Comparison of ENCODE assay signal across 8 cellular contexts in the genomic region with DNA sequence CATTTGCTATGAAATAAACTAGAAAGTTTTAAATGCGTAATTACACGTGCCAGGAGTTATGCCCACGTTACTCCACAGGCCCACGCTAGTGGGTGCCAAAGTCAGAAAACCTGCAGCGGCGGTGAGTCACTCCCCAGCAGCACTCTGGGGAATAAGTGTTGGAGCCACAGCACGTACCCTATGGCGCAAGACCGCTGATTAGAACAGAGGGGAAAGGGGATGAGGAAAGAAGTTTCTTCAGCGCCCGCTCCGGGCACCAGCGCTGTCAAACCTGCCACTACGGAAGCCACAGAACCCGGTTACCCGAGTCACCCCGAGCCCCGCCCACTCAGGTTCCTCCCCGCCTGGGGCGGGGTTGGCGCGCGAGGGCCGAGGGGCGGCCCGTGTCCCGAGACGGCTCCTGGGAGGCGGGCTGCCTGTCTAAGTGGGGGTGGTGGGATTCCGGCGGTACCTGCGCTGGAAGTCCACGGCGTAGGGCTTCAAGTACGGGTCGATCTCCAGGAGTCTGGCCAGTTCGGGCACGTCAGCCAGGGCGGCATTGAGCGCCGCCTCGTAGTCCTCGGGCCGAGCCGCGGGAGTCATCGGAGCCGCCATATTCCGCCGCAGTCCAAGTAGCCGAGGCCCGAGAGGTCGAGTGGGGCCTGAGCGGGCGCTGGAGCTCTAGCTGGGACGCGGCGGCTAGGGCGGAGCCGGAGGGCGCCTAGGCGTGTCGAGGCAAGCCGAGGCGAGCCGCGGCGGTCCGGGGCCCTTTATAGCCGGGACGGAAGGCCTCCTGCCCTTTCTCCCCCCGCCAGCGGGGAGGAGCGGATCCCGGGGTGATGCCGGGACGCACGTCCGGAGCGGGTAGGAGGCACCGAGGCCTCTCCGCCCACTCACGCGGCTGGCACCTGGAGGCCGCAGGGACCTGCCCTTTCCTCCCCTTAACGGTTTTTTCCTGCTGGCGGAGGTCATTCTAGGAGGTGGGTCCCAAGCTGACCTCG. TPM values are rescaled to one million over a fixed set of nuclear protein-coding genes. Genes with fewer than 3 reads are reported as not detected.
DNase-seq lines count a peak whose midpoint lies in the region; TF ChIP-seq lines count a peak whose summit lies in the region.

A gene (minus strand): TSS at position 722 of the 980 bp plus-strand sequence. CDS start 128 bp downstream, at position 594.

- H3K79me2 ChIP-seq in neural cell (replicated peaks; ENCODE audit: insufficient read depth, low read length) = no peaks in the 10 kb centered on the region

- H3K36me3 ChIP-seq in ES-I3 (ENCODE audit: insufficient read depth, low read length) (peaks cover 5% of the 10 kb centered on the region; the same call in 1 of the 2 replicates), neural cell (ENCODE audit: insufficient read depth, low read length) (no peaks in the 10 kb centered on the region), stomach (peaks cover 0 to 4% (median 0%) of the 10 kb centered on the region in 4 donors)

- TF ChIP-seq CTCF in LNCAP (IDR thresholded peaks at IDR 0.05) = peak; percentile 42
- peak; percentile 52 for TF ChIP-seq CTCF in fibroblast of villous mesenchyme (IDR thresholded peaks at IDR 0.05; ENCODE audit: insufficient read depth, low read depth, low read length)
- TF ChIP-seq CTCF in neural cell (IDR thresholded peaks at IDR 0.05; ENCODE audit: poor library complexity, severe bottlenecking) = peak; percentile 64
- peak in 3 of 7 experiments; percentile 26 to 41 (median 29) for TF ChIP-seq CTCF in stomach (IDR thresholded peaks at IDR 0.05)

- H4K20me1 ChIP-seq in neural cell (ENCODE audit: insufficient read depth) = no peaks in the 10 kb centered on the region

- DNase-seq in GOT3 (lab: John Stamatoyannopoulos, UW) (peak; percentile 91), SHP77 (lab: John Stamatoyannopoulos, UW) (peak; percentile 87 to 90), fibroblast of villous mesenchyme (ENCODE audit: low read depth) (peak; percentile 98), stomach (peak; percentile 93)
- DNase-seq in activated effector memory CD4-positive, alpha-beta T cell treated with anti-CD3 and anti-CD28 coated beads, Interleukin-2, amount 50 U/mL, for 16 hours = peak; percentile 96

- H3K27me3 ChIP-seq in neural cell (ENCODE audit: insufficient read depth, low read depth, low read length) (no peaks in the 10 kb centered on the region), stomach (no peaks in the 10 kb centered on the region)

- peak; percentile 64 for TF ChIP-seq RAD21 in neural cell (conservative IDR thresholded peaks at IDR 0.05)

- no peaks in the 10 kb centered on the region for H3F3A ChIP-seq in neural cell (ENCODE audit: insufficient read depth, low read length, poor library complexity, severe bottlenecking)

- peak within 1 kb of the TSS; percentile 81 for H3K4me2 ChIP-seq in neural cell (ENCODE audit: low read length)

- peak; percentile 63 for TF ChIP-seq EP300 in neural cell (conservative IDR thresholded peaks at IDR 0.05; ENCODE audit: poor library complexity, severe bottlenecking)
- TF ChIP-seq EP300 in stomach (IDR thresholded peaks at IDR 0.05) = peak; percentile 38

- intact Hi-C loops in stomach (cut with DNase I; ENCODE audit: low total_unique reads) = no loop called here

- H3K9me2 ChIP-seq in neural cell (ENCODE audit: insufficient read depth, low read length) = no peaks in the 10 kb centered on the region

- 0 to 1% (median 0%) methylated on average over 44 to 88 of the region's 88 CpGs for WGBS in stomach, 5 donors

- peak within 1 kb of the TSS; percentile 90 for H3K9ac ChIP-seq in ES-I3 (ENCODE audit: low read depth, low read length)
- H3K9ac ChIP-seq in neural cell (ENCODE audit: low read length) = peak within 1 kb of the TSS; percentile 83

- peak within 1 kb of the TSS; percentile 79 for H3K27ac ChIP-seq in neural cell (ENCODE audit: low read length)
- H3K27ac ChIP-seq in stomach = peak within 1 kb of the TSS; percentile 97 to 99 (median 98)

- H3K9me3 ChIP-seq in ES-I3 (ENCODE audit: control insufficient read depth, insufficient read depth, low read length) = no peaks in the 10 kb centered on the region; the same call in 1 of the 2 replicates
- H3K9me3 ChIP-seq in neural cell (ENCODE audit: low read length) = no peaks in the 10 kb centered on the region
- H3K9me3 ChIP-seq in stomach = no peaks in the 10 kb centered on the region

- H3K4me1 ChIP-seq in ES-I3 (ENCODE audit: insufficient read depth, low read length) (peaks cover 15% of the 10 kb centered on the region; the same call in 1 of the 2 replicates), stomach (peaks cover 5 to 41% (median 19%) of the 10 kb centered on the region in 4 donors)

- peak within 1 kb of the TSS; percentile 76 for H3K4me3 ChIP-seq in fibroblast of villous mesenchyme (ENCODE audit: low read depth, low read length)
- H3K4me3 ChIP-seq in neural cell (ENCODE audit: low read length) = peak within 1 kb of the TSS; percentile 87
- peak within 1 kb of the TSS; percentile 52 to 73 (median 62) for H3K4me3 ChIP-seq in stomach

- TF ChIP-seq POLR2A in stomach (IDR thresholded peaks at IDR 0.05) = peak in 2 of 4 donors; percentile 33 to 68

- peak within 1 kb of the TSS; percentile 92 for H2AFZ ChIP-seq in neural cell (ENCODE audit: low read depth, low read length)

TF ChIP-seq in neural cell, 6 proteins besides CTCF, POLR2A, EP300 and RAD21:
- peak; percentile 55 for TF ChIP-seq MXI1 (conservative IDR thresholded peaks at IDR 0.05; ENCODE audit: poor library complexity, severe bottlenecking)
- no peak for TF ChIP-seq TAF1 (IDR thresholded peaks at IDR 0.05; ENCODE audit: low read depth)
- TF ChIP-seq POLR2AphosphoS5 (IDR thresholded peaks at IDR 0.05) = peak; percentile 65
- TF ChIP-seq, protein P1, sequence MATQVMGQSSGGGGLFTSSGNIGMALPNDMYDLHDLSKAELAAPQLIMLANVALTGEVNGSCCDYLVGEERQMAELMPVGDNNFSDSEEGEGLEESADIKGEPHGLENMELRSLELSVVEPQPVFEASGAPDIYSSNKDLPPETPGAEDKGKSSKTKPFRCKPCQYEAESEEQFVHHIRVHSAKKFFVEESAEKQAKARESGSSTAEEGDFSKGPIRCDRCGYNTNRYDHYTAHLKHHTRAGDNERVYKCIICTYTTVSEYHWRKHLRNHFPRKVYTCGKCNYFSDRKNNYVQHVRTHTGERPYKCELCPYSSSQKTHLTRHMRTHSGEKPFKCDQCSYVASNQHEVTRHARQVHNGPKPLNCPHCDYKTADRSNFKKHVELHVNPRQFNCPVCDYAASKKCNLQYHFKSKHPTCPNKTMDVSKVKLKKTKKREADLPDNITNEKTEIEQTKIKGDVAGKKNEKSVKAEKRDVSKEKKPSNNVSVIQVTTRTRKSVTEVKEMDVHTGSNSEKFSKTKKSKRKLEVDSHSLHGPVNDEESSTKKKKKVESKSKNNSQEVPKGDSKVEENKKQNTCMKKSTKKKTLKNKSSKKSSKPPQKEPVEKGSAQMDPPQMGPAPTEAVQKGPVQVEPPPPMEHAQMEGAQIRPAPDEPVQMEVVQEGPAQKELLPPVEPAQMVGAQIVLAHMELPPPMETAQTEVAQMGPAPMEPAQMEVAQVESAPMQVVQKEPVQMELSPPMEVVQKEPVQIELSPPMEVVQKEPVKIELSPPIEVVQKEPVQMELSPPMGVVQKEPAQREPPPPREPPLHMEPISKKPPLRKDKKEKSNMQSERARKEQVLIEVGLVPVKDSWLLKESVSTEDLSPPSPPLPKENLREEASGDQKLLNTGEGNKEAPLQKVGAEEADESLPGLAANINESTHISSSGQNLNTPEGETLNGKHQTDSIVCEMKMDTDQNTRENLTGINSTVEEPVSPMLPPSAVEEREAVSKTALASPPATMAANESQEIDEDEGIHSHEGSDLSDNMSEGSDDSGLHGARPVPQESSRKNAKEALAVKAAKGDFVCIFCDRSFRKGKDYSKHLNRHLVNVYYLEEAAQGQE (IDR thresholded peaks at IDR 0.05; ENCODE audit: borderline replicate concordance) = no peak
- TF ChIP-seq EZH2 (IDR thresholded peaks at IDR 0.05; ENCODE audit: borderline replicate concordance, insufficient read depth, low read length, poor library complexity, severe bottlenecking) = no peak
- peak; percentile 62 for TF ChIP-seq SMC3 (conservative IDR thresholded peaks at IDR 0.05; ENCODE audit: poor library complexity)
TF ChIP-seq in neural cell: peak in this region for 3.

RNA-seq across cellular contexts. Expression of the gene that starts here (rescaled TPM):
- total RNA-seq in fibroblast of villous mesenchyme (169 and 231 TPM in 2 replicates), stomach (10 to 100 TPM in 3 of 5 donors, 1 to 10 TPM in 2; 8.2 to 57.1 (median 11.2) TPM)
- polyA plus RNA-seq in neural cell (2.4 and 3.1 TPM in 2 replicates), stomach (10 to 100 TPM; 11.2 to 13.9 (median 11.9) TPM)
- 4.4 and 5.7 TPM in 2 replicates for polyA minus RNA-seq in neural cell

Comparison
In these comparisons a context has a peak if more than half of its experiments do, and no peak if none do; other contexts are left out.
1. Peak in every context shown above with its lines: DNase-seq, H3K4me3 ChIP-seq and H3K27ac ChIP-seq.